Comparison of ENCODE assay signal across 1 cellular context in the genomic region with DNA sequence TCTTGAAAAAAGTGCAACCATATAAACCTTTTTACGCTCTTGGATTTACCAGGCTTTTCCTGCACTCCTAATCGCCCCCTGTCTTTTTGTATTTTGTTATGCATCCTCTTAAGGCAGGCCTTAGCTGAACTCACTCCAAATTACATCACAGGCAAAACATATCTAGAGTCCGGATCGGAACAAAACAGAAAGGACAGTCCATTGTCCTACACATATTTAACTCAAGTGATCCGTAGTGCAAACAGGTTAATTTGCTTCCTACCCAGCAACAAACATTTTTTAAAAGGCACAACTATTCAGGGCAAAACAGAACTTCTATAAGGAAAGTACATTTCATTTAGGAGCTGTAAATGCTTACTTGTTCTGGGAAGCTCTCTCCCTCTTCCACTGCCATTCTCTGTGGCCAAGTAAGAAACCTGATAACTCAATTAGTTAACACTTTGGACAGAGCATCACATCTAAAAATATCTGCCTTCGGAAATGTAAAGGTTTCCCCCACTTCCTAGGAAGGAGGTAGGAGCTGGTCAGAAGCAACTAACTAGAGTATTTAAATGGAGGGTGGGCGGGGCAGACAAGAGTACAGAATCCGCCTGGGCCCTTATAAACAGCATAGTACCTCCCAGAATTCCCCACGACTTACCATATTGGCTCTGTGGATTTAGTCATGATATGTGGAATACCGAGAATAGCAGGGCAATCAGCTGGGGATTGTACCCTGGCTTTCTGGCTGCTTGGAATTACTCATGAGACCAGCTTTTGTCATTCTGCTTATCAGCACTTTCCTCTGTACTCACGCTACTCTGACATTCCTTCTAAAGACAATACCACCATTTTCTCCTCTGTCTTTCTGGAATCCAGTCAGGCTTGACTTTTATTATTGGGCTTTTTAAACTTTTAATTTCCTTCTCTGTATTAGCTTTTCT.
TF ChIP-seq lines count a peak whose summit lies in the region.

No MANE protein-coding gene starts in this region.

TF ChIP-seq in K562, 482 proteins besides CTCF, POLR2A, EP300 and RAD21 (continued from another document and continues in another):
- no peak for TF ChIP-seq UBTF (IDR thresholded peaks at IDR 0.05; ENCODE audit: borderline replicate concordance in 1 of 2, low read depth in 2 of 2, low read length in 2 of 2)
- TF ChIP-seq, protein P1, sequence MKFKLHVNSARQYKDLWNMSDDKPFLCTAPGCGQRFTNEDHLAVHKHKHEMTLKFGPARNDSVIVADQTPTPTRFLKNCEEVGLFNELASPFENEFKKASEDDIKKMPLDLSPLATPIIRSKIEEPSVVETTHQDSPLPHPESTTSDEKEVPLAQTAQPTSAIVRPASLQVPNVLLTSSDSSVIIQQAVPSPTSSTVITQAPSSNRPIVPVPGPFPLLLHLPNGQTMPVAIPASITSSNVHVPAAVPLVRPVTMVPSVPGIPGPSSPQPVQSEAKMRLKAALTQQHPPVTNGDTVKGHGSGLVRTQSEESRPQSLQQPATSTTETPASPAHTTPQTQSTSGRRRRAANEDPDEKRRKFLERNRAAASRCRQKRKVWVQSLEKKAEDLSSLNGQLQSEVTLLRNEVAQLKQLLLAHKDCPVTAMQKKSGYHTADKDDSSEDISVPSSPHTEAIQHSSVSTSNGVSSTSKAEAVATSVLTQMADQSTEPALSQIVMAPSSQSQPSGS (CRISPR knock-in tag; IDR thresholded peaks at IDR 0.05) = no peak
- no peak for TF ChIP-seq SRSF7 (optimal IDR thresholded peaks at IDR 0.05; ENCODE audit: low read depth, low read length)
- no peak for TF ChIP-seq ZNF518B (CRISPR knock-in tag; IDR thresholded peaks at IDR 0.05)
- TF ChIP-seq KLF13 (tag; IDR thresholded peaks at IDR 0.05; ENCODE audit: borderline replicate concordance, low read depth) = peak; percentile 90; the same call in 1 of the 2 replicates
- no peak for TF ChIP-seq POLR3A (IDR thresholded peaks at IDR 0.05; ENCODE audit: borderline replicate concordance, extremely low read depth, insufficient read depth, insufficient read length)
- TF ChIP-seq SRSF1 (IDR thresholded peaks at IDR 0.05; ENCODE audit: low read depth, low read length) = no peak
- TF ChIP-seq ZNF511 (CRISPR knock-in tag; IDR thresholded peaks at IDR 0.05) = no peak
- TF ChIP-seq SPI1 (IDR thresholded peaks at IDR 0.05; ENCODE audit: borderline replicate concordance, low read depth, low read length) = no peak
- no peak for TF ChIP-seq HNRNPLL (IDR thresholded peaks at IDR 0.05; ENCODE audit: low read depth, low read length, poor library complexity, severe bottlenecking)
- TF ChIP-seq RBM34 (IDR thresholded peaks at IDR 0.05; ENCODE audit: borderline replicate concordance, insufficient read depth, low read length) = no peak
- TF ChIP-seq E2F1 (CRISPR knock-in tag; IDR thresholded peaks at IDR 0.05) = no peak
- peak; percentile 56 for TF ChIP-seq SMARCA4 (IDR thresholded peaks at IDR 0.05)
- 0 out of 2 replicates have a peak, but pooled peaks have one; percentile 8 for TF ChIP-seq ZNF79 (CRISPR knock-in tag; IDR thresholded peaks at IDR 0.05; ENCODE audit: low read depth)
- TF ChIP-seq MTF1 (CRISPR knock-in tag; IDR thresholded peaks at IDR 0.05; ENCODE audit: borderline replicate concordance) = no peak
- no peak; a peak in 1 of 3 replicates for TF ChIP-seq CBX3 (IDR thresholded peaks at IDR 0.05; ENCODE audit: borderline replicate concordance in 1 of 2, low read length in 2 of 2)
- TF ChIP-seq CTBP1 (IDR thresholded peaks at IDR 0.05; ENCODE audit: borderline replicate concordance) = 0 out of 2 replicates have a peak, but pooled peaks have one; percentile 22
- TF ChIP-seq ZNF274 (IDR thresholded peaks at IDR 0.05; ENCODE audit: borderline replicate concordance, low read depth, low read length) = no peak
- TF ChIP-seq SIRT6 (IDR thresholded peaks at IDR 0.05; ENCODE audit: low read depth, low read length) = no peak
- TF ChIP-seq CEBPG (CRISPR knock-in tag; IDR thresholded peaks at IDR 0.05) = no peak
- peak; percentile 72 to 74 for TF ChIP-seq CEBPG (tag; conservative IDR thresholded peaks at IDR 0.05 in 1 of 2, IDR thresholded peaks at IDR 0.05 in 1 of 2)
- TF ChIP-seq ATF4 (CRISPR knock-in tag; IDR thresholded peaks at IDR 0.05) = peak; percentile 54; the same call in 1 of the 2 replicates
- TF ChIP-seq ZNF668 (CRISPR knock-in tag; IDR thresholded peaks at IDR 0.05) = no peak
- TF ChIP-seq THRA (IDR thresholded peaks at IDR 0.05) = peak; percentile 83
- TF ChIP-seq CBX5 (IDR thresholded peaks at IDR 0.05; ENCODE audit: borderline replicate concordance, low read depth) = no peak
- no peak for TF ChIP-seq PCBP1 (IDR thresholded peaks at IDR 0.05; ENCODE audit: low read depth, low read length, poor library complexity, severe bottlenecking)
- peak; percentile 89 for TF ChIP-seq ATF7 (IDR thresholded peaks at IDR 0.05)
- TF ChIP-seq TARDBP (IDR thresholded peaks at IDR 0.05) = no peak; the same call in 1 of the 2 replicates
- no peak for TF ChIP-seq SAFB2 (IDR thresholded peaks at IDR 0.05; ENCODE audit: borderline replicate concordance, low read depth, low read length, severe bottlenecking)
- TF ChIP-seq C11orf30 (IDR thresholded peaks at IDR 0.05; ENCODE audit: low read depth) = peak; percentile 98
- TF ChIP-seq, protein P2, sequence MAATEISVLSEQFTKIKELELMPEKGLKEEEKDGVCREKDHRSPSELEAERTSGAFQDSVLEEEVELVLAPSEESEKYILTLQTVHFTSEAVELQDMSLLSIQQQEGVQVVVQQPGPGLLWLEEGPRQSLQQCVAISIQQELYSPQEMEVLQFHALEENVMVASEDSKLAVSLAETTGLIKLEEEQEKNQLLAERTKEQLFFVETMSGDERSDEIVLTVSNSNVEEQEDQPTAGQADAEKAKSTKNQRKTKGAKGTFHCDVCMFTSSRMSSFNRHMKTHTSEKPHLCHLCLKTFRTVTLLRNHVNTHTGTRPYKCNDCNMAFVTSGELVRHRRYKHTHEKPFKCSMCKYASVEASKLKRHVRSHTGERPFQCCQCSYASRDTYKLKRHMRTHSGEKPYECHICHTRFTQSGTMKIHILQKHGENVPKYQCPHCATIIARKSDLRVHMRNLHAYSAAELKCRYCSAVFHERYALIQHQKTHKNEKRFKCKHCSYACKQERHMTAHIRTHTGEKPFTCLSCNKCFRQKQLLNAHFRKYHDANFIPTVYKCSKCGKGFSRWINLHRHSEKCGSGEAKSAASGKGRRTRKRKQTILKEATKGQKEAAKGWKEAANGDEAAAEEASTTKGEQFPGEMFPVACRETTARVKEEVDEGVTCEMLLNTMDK (IDR thresholded peaks at IDR 0.05; ENCODE audit: borderline replicate concordance, insufficient read depth, low read depth, low read length, poor library complexity, severe bottlenecking) = no peak
- 0 out of 2 replicates have a peak, but pooled peaks have one; percentile 49 for TF ChIP-seq ETV5 (CRISPR knock-in tag; IDR thresholded peaks at IDR 0.05; ENCODE audit: low read depth)
- TF ChIP-seq TAF1 (IDR thresholded peaks at IDR 0.05; ENCODE audit: control insufficient read depth, extremely low read depth, insufficient read depth, low read length, severe bottlenecking) = peak; percentile 37
- no peak for TF ChIP-seq CBFA2T2 (conservative IDR thresholded peaks at IDR 0.05)
- TF ChIP-seq CGGBP1 (CRISPR knock-in tag; IDR thresholded peaks at IDR 0.05) = no peak
- TF ChIP-seq ZKSCAN3 (CRISPR knock-in tag; IDR thresholded peaks at IDR 0.05) = no peak
- TF ChIP-seq ETS2 (tag; IDR thresholded peaks at IDR 0.05; ENCODE audit: borderline replicate concordance, poor library complexity, severe bottlenecking) = no peak
- TF ChIP-seq ZNF12 (CRISPR knock-in tag; IDR thresholded peaks at IDR 0.05) = no peak
- no peak for TF ChIP-seq ZNF232 (CRISPR knock-in tag; IDR thresholded peaks at IDR 0.05)
- TF ChIP-seq RHOXF2B (CRISPR knock-in tag; conservative IDR thresholded peaks at IDR 0.05) = no peak
- TF ChIP-seq CBFA2T3 (IDR thresholded peaks at IDR 0.05) = peak; percentile 36; the same call in 1 of the 2 replicates
- no peak for TF ChIP-seq ZNF444 (CRISPR knock-in tag; IDR thresholded peaks at IDR 0.05)
- TF ChIP-seq RBM25 (IDR thresholded peaks at IDR 0.05; ENCODE audit: low read depth, low read length, severe bottlenecking) = no peak
- peak; percentile 12; the same call in 1 of the 2 replicates for TF ChIP-seq NR2F6 (CRISPR knock-in tag; IDR thresholded peaks at IDR 0.05)
- no peak for TF ChIP-seq ZNF57 (CRISPR knock-in tag; IDR thresholded peaks at IDR 0.05)
- TF ChIP-seq MTA2 (IDR thresholded peaks at IDR 0.05; ENCODE audit: low read depth) = no peak; the same call in 1 of the 2 replicates
- TF ChIP-seq DNMT1 (IDR thresholded peaks at IDR 0.05) = no peak
- TF ChIP-seq TEAD1 (CRISPR knock-in tag; IDR thresholded peaks at IDR 0.05) = peak in 1 of 2 experiments; percentile 81; a peak in 2 of 4 replicates
- TF ChIP-seq PHF20 (IDR thresholded peaks at IDR 0.05; ENCODE audit: partially characterized antibody) = no peak
